Comparison of ENCODE assay signal across 11 cellular contexts in the genomic region with DNA sequence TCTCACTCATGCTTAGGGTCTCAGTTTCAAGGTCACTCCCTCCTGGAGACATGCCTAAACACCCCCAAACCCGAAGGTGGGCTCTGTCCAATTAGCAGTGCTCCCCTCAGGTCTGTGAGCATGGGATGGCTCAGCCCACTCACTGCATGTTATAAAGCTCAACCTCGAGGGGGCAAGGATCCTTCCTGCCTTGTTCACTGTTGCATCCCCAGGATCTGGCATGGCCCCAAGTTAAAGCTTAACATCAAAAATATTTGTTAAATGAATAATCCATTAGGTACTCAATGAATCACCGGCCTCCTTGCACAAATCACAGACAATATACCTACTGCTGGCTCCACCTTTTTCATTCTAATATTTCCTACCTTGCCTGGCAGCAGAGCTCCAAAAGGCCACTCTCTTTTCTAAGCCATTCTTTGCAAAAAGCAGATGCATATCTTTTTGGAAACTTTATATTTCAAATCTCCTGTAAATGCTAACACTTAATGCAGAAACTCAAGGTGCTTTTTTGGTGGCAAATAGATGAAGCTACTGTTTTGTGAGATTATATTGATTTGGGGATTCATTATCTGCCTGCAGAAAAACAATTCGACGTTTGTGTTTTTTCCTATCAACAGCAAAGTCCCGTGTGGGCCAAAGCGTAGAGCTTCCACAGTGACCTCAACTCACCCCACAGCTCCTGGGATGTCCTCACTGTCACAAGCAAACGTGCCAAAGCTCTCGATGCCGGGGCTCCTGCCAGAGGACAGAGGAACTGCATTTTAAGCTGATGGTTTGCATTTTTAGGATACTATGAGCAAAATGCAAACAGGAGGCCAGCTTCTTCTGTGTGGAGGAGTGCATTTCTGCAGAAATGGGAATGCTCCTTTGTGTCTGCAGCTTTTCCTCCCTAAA. TPM values are rescaled to one million over a fixed set of nuclear protein-coding genes. Genes with fewer than 3 reads are reported as not detected.
DNase-seq lines count a peak whose midpoint lies in the region; ATAC-seq and TF ChIP-seq lines count a peak whose summit lies in the region.
"Had no signal": no experiment of that assay in that cellular context is flagged by ENCODE, and none has a peak within 500 bp of the region (broad histone marks: within the 10 kb centered on the region; RNA-seq: fewer than 3 reads in every experiment).

No MANE protein-coding gene starts in this region.

- peaks cover 2% of the 10 kb centered on the region for H3K27me3 Mint-ChIP-seq in glutamatergic neuron (ENCODE audit: unreplicated experiment)

- no peaks in the 10 kb centered on the region for H3K36me3 ChIP-seq in stomach
- H3K36me3 ChIP-seq: neutrophil, upper lobe of right lung had no signal

- TF ChIP-seq CTCF in glutamatergic neuron (IDR thresholded peaks at IDR 0.05; ENCODE audit: partially characterized antibody, unreplicated experiment) (no peak), stomach (IDR thresholded peaks at IDR 0.05) (no peak)

- peaks cover 23% of the 10 kb centered on the region for H3K4me1 Mint-ChIP-seq in glutamatergic neuron (ENCODE audit: low read depth, unreplicated experiment)

- H3K4me3 Mint-ChIP-seq in glutamatergic neuron (ENCODE audit: unreplicated experiment), result no peak overlapping the region
- H3K4me3 Mint-ChIP-seq: WTC11 had no signal

- no peaks in the 10 kb centered on the region for H3K36me3 Mint-ChIP-seq in glutamatergic neuron (ENCODE audit: unreplicated experiment)

- H3K27me3 ChIP-seq in stomach, result no peaks in the 10 kb centered on the region
- H3K27me3 ChIP-seq: neutrophil, upper lobe of right lung had no signal

- TF ChIP-seq EP300 in stomach (IDR thresholded peaks at IDR 0.05), result no peak

- H3K4me3 ChIP-seq in stomach, result no peak overlapping the region
- H3K4me3 ChIP-seq: upper lobe of right lung had no signal

- no peak overlapping the region for H3K27ac ChIP-seq in stomach
- H3K27ac ChIP-seq: neutrophil, upper lobe of right lung had no signal

- peak; percentile 19 for DNase-seq in SIG-M5 treated with dmso at 0.1 percent for 504 hours (lab: John Stamatoyannopoulos, UW; ENCODE audit: unreplicated experiment)
- DNase-seq in SIG-M5 (lab: John Stamatoyannopoulos, UW), result no peak
- peak; percentile 71 for DNase-seq in RPMI8226
- DNase-seq in glutamatergic neuron, result no peak
- DNase-seq in stomach, result peak; percentile 32
- DNase-seq in NCI-H2227 treated with DMSO at 0.1 percent for 48 hours (lab: John Stamatoyannopoulos, UW), result no peak
- no peak for DNase-seq in stimulated activated CD4-positive, alpha-beta T cell treated with anti-CD3 and anti-CD28 coated beads, Interleukin-1b, Interleukin-23, amount 100 ng/mL, for 48 hours
- DNase-seq: upper lobe of right lung had no signal

- ATAC-seq in GM21576 (IDR thresholded peaks at IDR 0.05; ENCODE audit: unreplicated experiment), result no peak
- ATAC-seq: upper lobe of right lung, WTC11 had no signal

- 24 to 32% (median 25%) methylated on average over 10 of the region's 10 CpGs for WGBS in stomach, 5 donors

- intact Hi-C loops in stomach (cut with DNase I; ENCODE audit: low total_unique reads), result no loop called here

- peaks cover 3% of the 10 kb centered on the region for H3K9me3 Mint-ChIP-seq in glutamatergic neuron (ENCODE audit: unreplicated experiment)

- H3K9me3 ChIP-seq in stomach, result no peaks in the 10 kb centered on the region
- H3K9me3 ChIP-seq: neutrophil, upper lobe of right lung had no signal

- H3K27ac Mint-ChIP-seq in glutamatergic neuron (ENCODE audit: unreplicated experiment), result peak overlapping the region; percentile 15
- H3K27ac Mint-ChIP-seq: WTC11 had no signal

- no peak for TF ChIP-seq POLR2A in stomach (IDR thresholded peaks at IDR 0.05)

- H3K4me1 ChIP-seq in stomach, result peaks cover 0 to 18% (median 3%) of the 10 kb centered on the region in 4 donors

RNA-seq across cellular contexts. Expression of a gene that starts 35.4 kb away (rescaled TPM):
- total RNA-seq in glutamatergic neuron (ENCODE audit: unreplicated experiment), result 33.4 TPM
- 10 to 100 TPM in 2 of 5 donors, 1 to 10 TPM in 1, not detected in 2; 6.2 to 26.9 (median 19.6) TPM for total RNA-seq in stomach
- polyA plus RNA-seq in stomach, result 1 to 10 TPM in 1 of 3 donors, under 1 TPM in 2; 0.75 to 1.1 (median 0.78) TPM

Comparison
In these comparisons a context has a peak if more than half of its experiments do, and no peak if none do; other contexts are left out.
1. DNase-seq: peak in SIG-M5 treated with dmso at 0.1 percent for 504 hours (single experiment), RPMI8226 (single experiment) and stomach (single experiment); none in SIG-M5 (single experiment), glutamatergic neuron (single experiment), NCI-H2227 treated with DMSO at 0.1 percent for 48 hours (single experiment) and stimulated activated CD4-positive, alpha-beta T cell treated with anti-CD3 and anti-CD28 coated beads, Interleukin-1b, Interleukin-23, amount 100 ng/mL, for 48 hours (single experiment).